21 cellular contexts compared by ENCODE assay signal in genomic region chr2:240166191-240166590, GRCh38. TPM values are rescaled to one million over a fixed set of nuclear protein-coding genes. Genes with fewer than 3 reads are reported as not detected.
"Had no signal": no experiment of that assay in that cellular context is flagged by ENCODE, and none has a peak within 500 bp of the region (broad histone marks: within the 10 kb centered on the region; RNA-seq: fewer than 3 reads in every experiment).

No MANE protein-coding gene starts in this region.

- DNase-seq: effector memory CD8-positive, alpha-beta T cell; gastrocnemius medialis; heart right ventricle; hypothalamus; mammary epithelial cell; naive thymus-derived CD4-positive, alpha-beta T cell; occipital lobe; psoas muscle; retina; small intestine; stimulated activated CD4-positive, alpha-beta T cell treated with anti-CD3 and anti-CD28 coated beads, Interleukin-2, amount 100 ng/mL, for 48 hours; stimulated activated naive CD4-positive, alpha-beta T cell treated with Interleukin-2 at 50 U/mL for 16 hours; trophoblast cell had no signal

- ATAC-seq: effector memory CD8-positive, alpha-beta T cell; gastrocnemius medialis; heart right ventricle; left lung; naive thymus-derived CD4-positive, alpha-beta T cell; psoas muscle had no signal

- H3K4me1 ChIP-seq: esophagus muscularis mucosa, gastrocnemius medialis, heart right ventricle, left lung, parathyroid adenoma, psoas muscle had no signal

- H3K4me3 ChIP-seq: esophagus muscularis mucosa, gastrocnemius medialis, heart right ventricle, left lung, neural progenitor cell, psoas muscle had no signal

- H3K36me3 ChIP-seq: esophagus muscularis mucosa, gastrocnemius medialis, heart right ventricle, left lung, neural progenitor cell had no signal

- H3K27me3 ChIP-seq: gastrocnemius medialis, neural progenitor cell had no signal

- H3K9me3 ChIP-seq: esophagus muscularis mucosa, gastrocnemius medialis, heart right ventricle, left lung, psoas muscle had no signal

- H3K27ac ChIP-seq: epithelial cell of prostate, esophagus muscularis mucosa, gastrocnemius medialis, heart right ventricle, left lung, neural progenitor cell, parathyroid adenoma, psoas muscle had no signal

RNA-seq across cellular contexts. Expression of gene OTOS, which starts 25.7 kb away (rescaled TPM):
- total RNA-seq: esophagus muscularis mucosa; fibroblast of villous mesenchyme; gastrocnemius medialis; heart right ventricle; left lung; mammary epithelial cell; mesenteric fat pad; mononuclear cell; naive thymus-derived CD4-positive, alpha-beta T cell; psoas muscle had no signal
